8 cellular contexts compared by ENCODE assay signal in the genomic region with DNA sequence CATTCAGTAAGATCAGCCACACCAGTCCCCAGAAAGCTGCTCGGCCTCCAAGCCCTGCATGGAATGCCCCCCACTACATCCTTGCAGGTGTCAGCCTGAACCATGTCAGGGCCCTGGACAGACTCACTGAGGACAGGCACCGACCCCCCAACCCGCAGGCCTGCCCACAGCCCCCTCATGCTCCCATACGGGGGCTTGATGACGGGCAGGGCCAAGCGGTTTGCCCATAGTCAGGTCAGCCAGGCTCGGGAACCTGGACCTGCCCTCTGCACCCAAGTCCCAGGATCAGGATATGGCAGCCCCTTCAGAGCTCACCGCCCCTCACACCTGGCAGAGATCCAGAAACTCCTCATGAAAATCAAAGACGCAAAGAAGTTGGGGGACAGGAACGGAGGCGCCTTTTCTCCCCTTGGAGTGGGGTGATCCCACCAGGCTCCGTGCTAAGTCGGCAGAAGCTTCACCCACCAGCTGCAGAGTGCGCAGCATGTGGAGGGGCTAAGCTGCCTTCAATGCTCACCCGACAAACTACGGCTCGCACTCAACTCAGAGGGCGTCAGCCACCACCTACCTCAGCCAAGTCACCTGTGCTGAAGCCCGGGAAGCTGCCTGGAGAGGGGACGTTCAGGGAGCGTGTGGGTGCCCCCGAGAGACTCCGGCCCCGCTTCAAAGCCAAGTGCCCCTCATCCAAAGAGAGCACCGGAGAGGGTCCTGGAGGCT. TPM values are rescaled to one million over a fixed set of nuclear protein-coding genes. Genes with fewer than 3 reads are reported as not detected.
DNase-seq lines count a peak whose midpoint lies in the region; ATAC-seq and TF ChIP-seq lines count a peak whose summit lies in the region.

No MANE protein-coding gene starts in this region.

- H3K27ac Mint-ChIP-seq in MCF 10A (ENCODE audit: low read depth, unreplicated experiment), result peak overlapping the region; percentile 35
- peak overlapping the region; percentile 89 for H3K27ac Mint-ChIP-seq in activated T-helper 17 cell treated with anti-CD3 and anti-CD28 coated beads, Interleukin-2, amount 50 U/mL, for 72 hours
- H3K27ac Mint-ChIP-seq in type B pancreatic cell, result peak overlapping the region; percentile 91

- no peak for TF ChIP-seq POLR2A in breast epithelium (IDR thresholded peaks at IDR 0.05)

- intact Hi-C loops in MCF 10A (cut with micrococcal nuclease) (no loop called here), breast epithelium (cut with DNase I; ENCODE audit: low total_unique reads) (no loop called here)

- BruUV-seq in MCF 10A (replicated peaks; lab: Mats Ljungman, UMichigan), result no TSS peak

- H3K27ac ChIP-seq in breast epithelium, result peak overlapping the region in 1 of 2 donors; percentile 77

- H3K27me3 Mint-ChIP-seq in MCF 10A (ENCODE audit: insufficient read depth, unreplicated experiment), result no peaks in the 10 kb centered on the region
- no peaks in the 10 kb centered on the region for H3K27me3 Mint-ChIP-seq in activated T-helper 17 cell treated with anti-CD3 and anti-CD28 coated beads, Interleukin-2, amount 50 U/mL, for 72 hours
- peaks cover 4% of the 10 kb centered on the region for H3K27me3 Mint-ChIP-seq in type B pancreatic cell

- H3K4me3 ChIP-seq in breast epithelium, result peak overlapping the region in 1 of 3 donors; percentile 75
- peak overlapping the region; percentile 66 for H3K4me3 ChIP-seq in iPS-15b (ENCODE audit: low read depth, low read length)

- H3K9ac ChIP-seq in iPS-15b (ENCODE audit: low read depth, low read length), result peak overlapping the region; percentile 74

- H3K4me1 Mint-ChIP-seq in MCF 10A (ENCODE audit: insufficient read depth, unreplicated experiment) (peaks cover 5% of the 10 kb centered on the region), type B pancreatic cell (ENCODE audit: unreplicated experiment) (peaks cover 9% of the 10 kb centered on the region)
- peaks cover 12% of the 10 kb centered on the region for H3K4me1 Mint-ChIP-seq in activated T-helper 17 cell treated with anti-CD3 and anti-CD28 coated beads, Interleukin-2, amount 50 U/mL, for 72 hours

- H3K36me3 Mint-ChIP-seq in MCF 10A (ENCODE audit: insufficient read depth, unreplicated experiment) (peaks cover 25% of the 10 kb centered on the region), type B pancreatic cell (no peaks in the 10 kb centered on the region)
- H3K36me3 Mint-ChIP-seq in activated T-helper 17 cell treated with anti-CD3 and anti-CD28 coated beads, Interleukin-2, amount 50 U/mL, for 72 hours (ENCODE audit: low read depth), result peaks cover 22% of the 10 kb centered on the region

- H3K9me3 Mint-ChIP-seq in MCF 10A (ENCODE audit: unreplicated experiment) (no peaks in the 10 kb centered on the region), type B pancreatic cell (no peaks in the 10 kb centered on the region)
- H3K9me3 Mint-ChIP-seq in activated T-helper 17 cell treated with anti-CD3 and anti-CD28 coated beads, Interleukin-2, amount 50 U/mL, for 72 hours, result no peaks in the 10 kb centered on the region

- H3K4me3 Mint-ChIP-seq in MCF 10A (ENCODE audit: unreplicated experiment), result peak overlapping the region; percentile 71
- peak overlapping the region; percentile 90 for H3K4me3 Mint-ChIP-seq in activated T-helper 17 cell treated with anti-CD3 and anti-CD28 coated beads, Interleukin-2, amount 50 U/mL, for 72 hours
- H3K4me3 Mint-ChIP-seq in type B pancreatic cell, result peak overlapping the region; percentile 85

- TF ChIP-seq CTCF in MCF 10A (IDR thresholded peaks at IDR 0.05; ENCODE audit: unreplicated experiment) (no peak), breast epithelium (IDR thresholded peaks at IDR 0.05) (no peak), type B pancreatic cell (conservative IDR thresholded peaks at IDR 0.05) (no peak)

- H3K9me3 ChIP-seq in breast epithelium (no peaks in the 10 kb centered on the region), iPS-15b (ENCODE audit: control insufficient read depth, insufficient read depth, low read length) (no peaks in the 10 kb centered on the region)

- peaks cover 0 to 6% of the 10 kb centered on the region in 2 donors for H3K4me1 ChIP-seq in breast epithelium
- H3K4me1 ChIP-seq in iPS-15b (ENCODE audit: control insufficient read depth, insufficient read depth, low read length), result peaks cover 2% of the 10 kb centered on the region

- CTCF ChIA-PET in MCF 10A (lab: Yijun Ruan, JAX), result interaction anchor here (1.0 to 1.4 kb wide), 2 partner anchors 13 to 14 kb away, joined by 3 to 4 read pairs; no protein-coding TSS in a partner anchor

- POLR2A ChIA-PET in MCF 10A (lab: Yijun Ruan, JAX), result interaction anchor here (0.6 to 1.9 kb wide), 8 partner anchors 14 to 1539 kb away, joined by 3 to 8 read pairs (median 4); a partner anchor contains a TSS

- H3K36me3 ChIP-seq in breast epithelium, result peaks cover 7% of the 10 kb centered on the region
- H3K36me3 ChIP-seq in iPS-15b (ENCODE audit: control insufficient read depth, insufficient read depth, low read length), result peaks cover 8% of the 10 kb centered on the region

- H3K27me3 ChIP-seq in breast epithelium (no peaks in the 10 kb centered on the region), iPS-15b (ENCODE audit: control insufficient read depth, insufficient read depth, low read length) (no peaks in the 10 kb centered on the region)

- ATAC-seq in activated T-helper 17 cell treated with anti-CD3 and anti-CD28 coated beads, Interleukin-2, amount 50 U/mL, for 72 hours (replicated peaks), result no peak
- ATAC-seq in GM21737 (IDR thresholded peaks at IDR 0.05; ENCODE audit: unreplicated experiment), result no peak

- no peak for DNase-seq in MCF 10A (ENCODE audit: unreplicated experiment)
- DNase-seq in breast epithelium (ENCODE audit: low spot score in 2 of 2), result no peak
- no peak for DNase-seq in type B pancreatic cell (ENCODE audit: extremely low spot score, unreplicated experiment)
- DNase-seq in dedifferentiated amniotic fluid mesenchymal stem cell (ENCODE audit: extremely low spot score), result no peak
- no peak for DNase-seq in NAMALWA (ENCODE audit: low spot score)

RNA-seq across cellular contexts. Expression of a gene that starts 26.5 kb away (rescaled TPM):
- total RNA-seq in MCF 10A (2022) (37.6 and 41.6 TPM in 2 replicates), breast epithelium (10 to 100 TPM; 50.5 to 89.3 (median 58.4) TPM), type B pancreatic cell (ENCODE audit: low replicate concordance) (55.6 and 68.5 TPM in 2 replicates)
- total RNA-seq in activated T-helper 17 cell treated with anti-CD3 and anti-CD28 coated beads, Interleukin-2, amount 50 U/mL, for 72 hours, result 10 to 100 TPM; 22.6 to 24.4 TPM

RNA-seq across cellular contexts. Expression of a gene that starts 26.6 kb away (rescaled TPM):
- total RNA-seq in MCF 10A (2022) (49.6 and 58.2 TPM in 2 replicates), breast epithelium (10 to 100 TPM; 54.4 to 72.3 (median 59.6) TPM), type B pancreatic cell (ENCODE audit: low replicate concordance) (53.1 and 54.0 TPM in 2 replicates)
- 10 to 100 TPM; 36.7 to 64.2 TPM for total RNA-seq in activated T-helper 17 cell treated with anti-CD3 and anti-CD28 coated beads, Interleukin-2, amount 50 U/mL, for 72 hours

RNA-seq across cellular contexts. Expression of a gene that starts 36.3 kb away (rescaled TPM):
- total RNA-seq in MCF 10A (2022) (12.3 and 13.4 TPM in 2 replicates), breast epithelium (10 to 100 TPM; 18.6 to 28.5 (median 27.5) TPM), type B pancreatic cell (ENCODE audit: low replicate concordance) (20.3 and 26.1 TPM in 2 replicates)
- 10 to 100 TPM; 36.4 to 76.4 TPM for total RNA-seq in activated T-helper 17 cell treated with anti-CD3 and anti-CD28 coated beads, Interleukin-2, amount 50 U/mL, for 72 hours

RNA-seq across cellular contexts. Expression of a gene that starts 42.3 kb away (rescaled TPM):
- total RNA-seq in MCF 10A (2022) (19.1 and 21.4 TPM in 2 replicates), breast epithelium (10 to 100 TPM; 10.4 to 18.7 (median 14.6) TPM), type B pancreatic cell (ENCODE audit: low replicate concordance) (14.5 and 15.0 TPM in 2 replicates)
- 10 to 100 TPM; 12.1 to 23.1 TPM for total RNA-seq in activated T-helper 17 cell treated with anti-CD3 and anti-CD28 coated beads, Interleukin-2, amount 50 U/mL, for 72 hours

RNA-seq across cellular contexts. Expression of a gene that starts 44.8 kb away (rescaled TPM):
- total RNA-seq in MCF 10A (2022) (0.49 and 0.75 TPM in 2 replicates), breast epithelium (1 to 10 TPM; 2.7 to 8.2 (median 7.3) TPM), type B pancreatic cell (ENCODE audit: low replicate concordance) (5.0 and 6.9 TPM in 2 replicates)
- total RNA-seq in activated T-helper 17 cell treated with anti-CD3 and anti-CD28 coated beads, Interleukin-2, amount 50 U/mL, for 72 hours, result 1 to 10 TPM in 1 of 2 donors, under 1 TPM in 1; 0.71 to 2.2 TPM

Comparison
In these comparisons a context has a peak if more than half of its experiments do, and no peak if none do; other contexts are left out.
1. H3K27ac Mint-ChIP-seq: peak in every context shown above with its lines; median percentile 91 in type B pancreatic cell; 89 in activated T-helper 17 cell treated with anti-CD3 and anti-CD28 coated beads, Interleukin-2, amount 50 U/mL, for 72 hours; 35 in MCF 10A.